ENCODE assay signal across 1 cellular context in genomic region chr12:57133013-57133569, GRCh38.
TF ChIP-seq lines count a peak whose summit lies in the region.

No MANE protein-coding gene starts in this region.

TF ChIP-seq in HepG2, 621 proteins besides CTCF, POLR2A, EP300 and RAD21 (continued from another document):
- TF ChIP-seq, protein P1, sequence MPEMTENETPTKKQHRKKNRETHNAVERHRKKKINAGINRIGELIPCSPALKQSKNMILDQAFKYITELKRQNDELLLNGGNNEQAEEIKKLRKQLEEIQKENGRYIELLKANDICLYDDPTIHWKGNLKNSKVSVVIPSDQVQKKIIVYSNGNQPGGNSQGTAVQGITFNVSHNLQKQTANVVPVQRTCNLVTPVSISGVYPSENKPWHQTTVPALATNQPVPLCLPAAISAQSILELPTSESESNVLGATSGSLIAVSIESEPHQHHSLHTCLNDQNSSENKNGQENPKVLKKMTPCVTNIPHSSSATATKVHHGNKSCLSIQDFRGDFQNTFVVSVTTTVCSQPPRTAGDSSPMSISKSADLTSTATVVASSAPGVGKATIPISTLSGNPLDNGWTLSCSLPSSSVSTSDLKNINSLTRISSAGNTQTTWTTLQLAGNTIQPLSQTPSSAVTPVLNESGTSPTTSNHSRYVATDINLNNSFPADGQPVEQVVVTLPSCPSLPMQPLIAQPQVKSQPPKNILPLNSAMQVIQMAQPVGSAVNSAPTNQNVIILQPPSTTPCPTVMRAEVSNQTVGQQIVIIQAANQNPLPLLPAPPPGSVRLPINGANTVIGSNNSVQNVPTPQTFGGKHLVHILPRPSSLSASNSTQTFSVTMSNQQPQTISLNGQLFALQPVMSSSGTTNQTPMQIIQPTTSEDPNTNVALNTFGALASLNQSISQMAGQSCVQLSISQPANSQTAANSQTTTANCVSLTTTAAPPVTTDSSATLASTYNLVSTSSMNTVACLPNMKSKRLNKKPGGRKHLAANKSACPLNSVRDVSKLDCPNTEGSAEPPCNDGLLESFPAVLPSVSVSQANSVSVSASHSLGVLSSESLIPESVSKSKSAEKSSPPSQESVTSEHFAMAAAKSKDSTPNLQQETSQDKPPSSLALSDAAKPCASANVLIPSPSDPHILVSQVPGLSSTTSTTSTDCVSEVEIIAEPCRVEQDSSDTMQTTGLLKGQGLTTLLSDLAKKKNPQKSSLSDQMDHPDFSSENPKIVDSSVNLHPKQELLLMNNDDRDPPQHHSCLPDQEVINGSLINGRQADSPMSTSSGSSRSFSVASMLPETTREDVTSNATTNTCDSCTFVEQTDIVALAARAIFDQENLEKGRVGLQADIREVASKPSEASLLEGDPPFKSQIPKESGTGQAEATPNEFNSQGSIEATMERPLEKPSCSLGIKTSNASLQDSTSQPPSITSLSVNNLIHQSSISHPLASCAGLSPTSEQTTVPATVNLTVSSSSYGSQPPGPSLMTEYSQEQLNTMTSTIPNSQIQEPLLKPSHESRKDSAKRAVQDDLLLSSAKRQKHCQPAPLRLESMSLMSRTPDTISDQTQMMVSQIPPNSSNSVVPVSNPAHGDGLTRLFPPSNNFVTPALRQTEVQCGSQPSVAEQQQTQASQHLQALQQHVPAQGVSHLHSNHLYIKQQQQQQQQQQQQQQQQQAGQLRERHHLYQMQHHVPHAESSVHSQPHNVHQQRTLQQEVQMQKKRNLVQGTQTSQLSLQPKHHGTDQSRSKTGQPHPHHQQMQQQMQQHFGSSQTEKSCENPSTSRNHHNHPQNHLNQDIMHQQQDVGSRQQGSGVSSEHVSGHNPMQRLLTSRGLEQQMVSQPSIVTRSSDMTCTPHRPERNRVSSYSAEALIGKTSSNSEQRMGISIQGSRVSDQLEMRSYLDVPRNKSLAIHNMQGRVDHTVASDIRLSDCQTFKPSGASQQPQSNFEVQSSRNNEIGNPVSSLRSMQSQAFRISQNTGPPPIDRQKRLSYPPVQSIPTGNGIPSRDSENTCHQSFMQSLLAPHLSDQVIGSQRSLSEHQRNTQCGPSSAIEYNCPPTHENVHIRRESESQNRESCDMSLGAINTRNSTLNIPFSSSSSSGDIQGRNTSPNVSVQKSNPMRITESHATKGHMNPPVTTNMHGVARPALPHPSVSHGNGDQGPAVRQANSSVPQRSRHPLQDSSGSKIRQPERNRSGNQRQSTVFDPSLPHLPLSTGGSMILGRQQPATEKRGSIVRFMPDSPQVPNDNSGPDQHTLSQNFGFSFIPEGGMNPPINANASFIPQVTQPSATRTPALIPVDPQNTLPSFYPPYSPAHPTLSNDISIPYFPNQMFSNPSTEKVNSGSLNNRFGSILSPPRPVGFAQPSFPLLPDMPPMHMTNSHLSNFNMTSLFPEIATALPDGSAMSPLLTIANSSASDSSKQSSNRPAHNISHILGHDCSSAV (CRISPR knock-in tag; IDR thresholded peaks at IDR 0.05; ENCODE audit: borderline replicate concordance) = no peak
- TF ChIP-seq, protein P2, sequence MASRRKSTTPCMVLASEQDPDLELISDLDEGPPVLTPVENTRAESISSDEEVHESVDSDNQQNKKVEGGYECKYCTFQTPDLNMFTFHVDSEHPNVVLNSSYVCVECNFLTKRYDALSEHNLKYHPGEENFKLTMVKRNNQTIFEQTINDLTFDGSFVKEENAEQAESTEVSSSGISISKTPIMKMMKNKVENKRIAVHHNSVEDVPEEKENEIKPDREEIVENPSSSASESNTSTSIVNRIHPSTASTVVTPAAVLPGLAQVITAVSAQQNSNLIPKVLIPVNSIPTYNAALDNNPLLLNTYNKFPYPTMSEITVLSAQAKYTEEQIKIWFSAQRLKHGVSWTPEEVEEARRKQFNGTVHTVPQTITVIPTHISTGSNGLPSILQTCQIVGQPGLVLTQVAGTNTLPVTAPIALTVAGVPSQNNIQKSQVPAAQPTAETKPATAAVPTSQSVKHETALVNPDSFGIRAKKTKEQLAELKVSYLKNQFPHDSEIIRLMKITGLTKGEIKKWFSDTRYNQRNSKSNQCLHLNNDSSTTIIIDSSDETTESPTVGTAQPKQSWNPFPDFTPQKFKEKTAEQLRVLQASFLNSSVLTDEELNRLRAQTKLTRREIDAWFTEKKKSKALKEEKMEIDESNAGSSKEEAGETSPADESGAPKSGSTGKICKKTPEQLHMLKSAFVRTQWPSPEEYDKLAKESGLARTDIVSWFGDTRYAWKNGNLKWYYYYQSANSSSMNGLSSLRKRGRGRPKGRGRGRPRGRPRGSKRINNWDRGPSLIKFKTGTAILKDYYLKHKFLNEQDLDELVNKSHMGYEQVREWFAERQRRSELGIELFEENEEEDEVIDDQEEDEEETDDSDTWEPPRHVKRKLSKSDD (CRISPR knock-in tag; IDR thresholded peaks at IDR 0.05; ENCODE audit: low read depth) = no peak
- TF ChIP-seq ZNF777 (CRISPR knock-in tag; IDR thresholded peaks at IDR 0.05) (no peak), JUND (CRISPR knock-in tag; IDR thresholded peaks at IDR 0.05) (no peak), ZNF605 (CRISPR knock-in tag; IDR thresholded peaks at IDR 0.05) (no peak), NR2F2 (IDR thresholded peaks at IDR 0.05; ENCODE audit: borderline replicate concordance, low read depth) (peak; percentile 55; the same call in 1 of the 2 replicates)
